ENCODE assay signal across 26 cellular contexts in the genomic region with DNA sequence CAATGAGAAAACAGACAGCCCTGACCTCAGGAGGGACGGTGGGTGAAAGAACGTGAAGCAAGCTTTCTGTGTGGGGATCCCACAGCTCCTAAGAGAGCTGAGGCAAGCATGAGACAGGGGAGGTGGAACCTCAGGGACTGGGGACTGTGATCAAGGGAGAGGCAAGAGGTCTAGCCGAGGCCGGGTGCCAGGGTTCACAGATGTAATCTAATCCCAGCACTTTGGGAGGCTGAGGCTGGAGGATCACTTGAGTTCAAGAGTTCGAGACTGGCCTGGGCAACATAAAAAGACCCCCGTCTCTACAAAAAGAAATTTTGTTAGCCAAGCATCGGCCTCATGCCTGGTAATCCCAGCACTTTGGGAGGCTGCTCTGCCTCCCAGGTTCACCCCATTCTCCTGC.
"Had no signal": no experiment of that assay in that cellular context is flagged by ENCODE, and none has a peak within 500 bp of the region (broad histone marks: within the 10 kb centered on the region; RNA-seq: fewer than 3 reads in every experiment).

No MANE protein-coding gene starts in this region.

- H3K79me2 ChIP-seq: hepatocyte had no signal

- H3K27ac ChIP-seq: esophagus muscularis mucosa, foreskin keratinocyte, gastroesophageal sphincter, heart left ventricle, hepatocyte, left lung, neural progenitor cell, prostate gland, right atrium auricular region, sigmoid colon, stomach, thyroid gland, vagina had no signal

- FAIRE-seq: endothelial cell of umbilical vein, islet of Langerhans had no signal

- H3K9me3 ChIP-seq: esophagus muscularis mucosa, gastroesophageal sphincter, heart left ventricle, left lung, mucosa of descending colon, prostate gland, right atrium auricular region, sigmoid colon, stomach, thyroid gland, vagina had no signal

- H3K27me3 ChIP-seq: vagina had no signal

- DNase-seq: effector CD8-positive, alpha-beta T cell; foreskin keratinocyte; heart left ventricle; left cardiac atrium; mesenchymal stem cell; mucosa of descending colon; naive B cell; sigmoid colon; stimulated activated CD4-positive, alpha-beta T cell treated with anti-CD3 and anti-CD28 coated beads, Interleukin-2, amount 100 ng/mL, for 24 hours; stimulated activated CD4-positive, alpha-beta T cell treated with anti-CD3 and anti-CD28 coated beads, Interleukin-4, amount 100 ng/mL, for 24 hours; stimulated activated naive CD4-positive, alpha-beta T cell treated with Interleukin-2 at 50 U/mL for 16 hours; stomach; thyroid gland; trophoblast cell had no signal

- H3K4me1 ChIP-seq: foreskin keratinocyte had no signal

- H3K36me3 ChIP-seq: neural progenitor cell, prostate gland, right atrium auricular region, thyroid gland, vagina had no signal

- H3K9ac ChIP-seq: neural progenitor cell had no signal

- H3K4me3 ChIP-seq: esophagus muscularis mucosa, gastroesophageal sphincter, heart left ventricle, hepatocyte, left lung, mucosa of descending colon, neural progenitor cell, prostate gland, right atrium auricular region, sigmoid colon, stomach, thyroid gland, vagina had no signal

- H3K4me2 ChIP-seq: hepatocyte, neural progenitor cell had no signal

- H2AFZ ChIP-seq: hepatocyte, neural progenitor cell had no signal

- ATAC-seq: foreskin keratinocyte; gastroesophageal sphincter; heart left ventricle; left cardiac atrium; left lung; mucosa of descending colon; natural killer cell treated with Interleukin-12 subunit alpha and Interleukin-12 subunit beta and Interleukin-15 and Interleukin-18, amount 100 ng/mL, for 72 hours; stimulated activated effector memory CD8-positive, alpha-beta T cell treated with anti-CD3 and anti-CD28 coated beads, Interleukin-12 subunit alpha, Interleukin-12 subunit beta, amount 100 ng/mL, for 72 hours had no signal
